17 cellular contexts compared by ENCODE assay signal in genomic region chr5:61600141-61600480, GRCh38.
DNase-seq lines count a peak whose midpoint lies in the region; ATAC-seq and TF ChIP-seq lines count a peak whose summit lies in the region.
"Had no signal": no experiment of that assay in that cellular context is flagged by ENCODE, and none has a peak within 500 bp of the region (broad histone marks: within the 10 kb centered on the region; RNA-seq: fewer than 3 reads in every experiment).

No MANE protein-coding gene starts in this region.

- H4K20me1 ChIP-seq in PC-3 (ENCODE audit: low read length) (no peaks in the 10 kb centered on the region), hepatocyte (ENCODE audit: insufficient read depth, poor library complexity, severe bottlenecking) (no peaks in the 10 kb centered on the region)

- no TSS peak for BruUV-seq in PC-3 (replicated peaks; lab: Mats Ljungman, UMichigan)

- H3K9me3 ChIP-seq in PC-3 (ENCODE audit: low read length) (no peaks in the 10 kb centered on the region), hepatocyte (ENCODE audit: low read depth) (no peaks in the 10 kb centered on the region), prostate gland (no peaks in the 10 kb centered on the region)
- H3K9me3 ChIP-seq: BE2C, Peyer's patch, SJCRH30 had no signal

- no peak for DNase-seq in PC-3
- DNase-seq in hepatocyte (ENCODE audit: low spot score) = no peak
- no peak for DNase-seq in prostate gland (ENCODE audit: low spot score)
- DNase-seq in type B pancreatic cell (ENCODE audit: extremely low spot score, unreplicated experiment) = no peak
- DNase-seq: BE2C; CD8-positive, alpha-beta T cell; H9; KG1; NCI-H1105; NCI-H226; Peyer's patch; SJCRH30 had no signal

- TF ChIP-seq CTCF in C4-2B (conservative IDR thresholded peaks at IDR 0.05) (no peak), PC-3 (conservative IDR thresholded peaks at IDR 0.05; ENCODE audit: low read depth, low read length) (no peak), hepatocyte (IDR thresholded peaks at IDR 0.05; ENCODE audit: poor library complexity) (no peak), prostate gland (IDR thresholded peaks at IDR 0.05) (no peak), type B pancreatic cell (conservative IDR thresholded peaks at IDR 0.05) (no peak)

- H3K4me1 Mint-ChIP-seq in type B pancreatic cell (ENCODE audit: unreplicated experiment) = peaks cover 20% of the 10 kb centered on the region

- ATAC-seq in PC-3 (no peak; the same call in 1 of the 2 replicates), GM21447 (IDR thresholded peaks at IDR 0.05; ENCODE audit: unreplicated experiment) (no peak), HG03159 (IDR thresholded peaks at IDR 0.05; ENCODE audit: unreplicated experiment) (no peak)
- ATAC-seq: CD8-positive, alpha-beta T cell had no signal

- no peaks in the 10 kb centered on the region for H3K36me3 Mint-ChIP-seq in type B pancreatic cell
- H3K36me3 Mint-ChIP-seq: CD8-positive, alpha-beta T cell had no signal

- intact Hi-C loops in PC-3 (cut with micrococcal nuclease) (no loop called here), prostate gland (cut with DNase I) (no loop called here)

- no peaks in the 10 kb centered on the region for H3K27me3 Mint-ChIP-seq in type B pancreatic cell

- H3K4me3 Mint-ChIP-seq in type B pancreatic cell = no peak overlapping the region
- H3K4me3 Mint-ChIP-seq: CD8-positive, alpha-beta T cell; H9; HFFc6 had no signal

- POLR2A ChIA-PET in PC-3 (lab: Charles Lee; ENCODE audit: unreplicated experiment) = no interaction called here

- H3K9ac ChIP-seq in PC-3 (ENCODE audit: low read length) = no peak overlapping the region

- H3K79me2 ChIP-seq in PC-3 (ENCODE audit: low read length) (no peaks in the 10 kb centered on the region), hepatocyte (no peaks in the 10 kb centered on the region)

- no peaks in the 10 kb centered on the region for H3K9me3 Mint-ChIP-seq in type B pancreatic cell
- H3K9me3 Mint-ChIP-seq: CD8-positive, alpha-beta T cell; HFFc6 had no signal

- H3K9me2 ChIP-seq in PC-3 (replicated peaks; ENCODE audit: low read length) = no peaks in the 10 kb centered on the region
- H3K9me2 ChIP-seq in hepatocyte (replicated peaks; ENCODE audit: insufficient read depth) = no peaks in the 10 kb centered on the region

- H3K4me3 ChIP-seq in PC-3 (ENCODE audit: low read length) (no peak overlapping the region), hepatocyte (no peak overlapping the region), prostate gland (no peak overlapping the region)
- H3K4me3 ChIP-seq: Peyer's patch, SJCRH30 had no signal

- H3K27me3 ChIP-seq in PC-3 (ENCODE audit: low read length) = no peaks in the 10 kb centered on the region
- H3K27me3 ChIP-seq in hepatocyte = no peaks in the 10 kb centered on the region
- no peaks in the 10 kb centered on the region for H3K27me3 ChIP-seq in prostate gland (replicated peaks; ENCODE audit: insufficient read depth)
- H3K27me3 ChIP-seq: BE2C, Peyer's patch, SJCRH30 had no signal

- H3F3A ChIP-seq in PC-3 (ENCODE audit: low read length, unreplicated experiment) = no peaks in the 10 kb centered on the region

- H3K4me1 ChIP-seq in PC-3 (ENCODE audit: insufficient read depth, low read length) (peaks cover 12% of the 10 kb centered on the region), hepatocyte (ENCODE audit: insufficient read depth) (peaks cover 9% of the 10 kb centered on the region), prostate gland (replicated peaks) (peaks cover 20% of the 10 kb centered on the region)

- CTCF ChIA-PET in PC-3 (lab: Charles Lee) = no interaction called here

- H2AFZ ChIP-seq in PC-3 (ENCODE audit: low read length) (0 out of 2 replicates have a peak overlapping the region, but pooled peaks have one; percentile 50), hepatocyte (no peak overlapping the region)

- H3K36me3 ChIP-seq in PC-3 (ENCODE audit: low read depth, low read length) (no peaks in the 10 kb centered on the region), hepatocyte (replicated peaks; ENCODE audit: insufficient read depth, low read depth) (no peaks in the 10 kb centered on the region), prostate gland (no peaks in the 10 kb centered on the region)
- H3K36me3 ChIP-seq: BE2C, Peyer's patch, SJCRH30 had no signal

- H3K27ac Mint-ChIP-seq in type B pancreatic cell = no peak overlapping the region
- H3K27ac Mint-ChIP-seq: CD8-positive, alpha-beta T cell; H9; HFFc6 had no signal

- H3K27ac ChIP-seq in C4-2B (peak overlapping the region; percentile 88), PC-3 (ENCODE audit: low read length) (no peak overlapping the region), hepatocyte (peak overlapping the region; percentile 45), prostate gland (peak overlapping the region; percentile 26 to 52)
- H3K27ac ChIP-seq: HL-60, SJCRH30 had no signal

- H3K4me2 ChIP-seq in PC-3 (ENCODE audit: low read length) (peak overlapping the region; percentile 24; the same call in 1 of the 2 replicates), hepatocyte (no peak overlapping the region)

- TF ChIP-seq POLR2A in prostate gland (IDR thresholded peaks at IDR 0.05) = no peak
